ENCODE assay signal across 8 cellular contexts in genomic region chrX:135522132-135522530, GRCh38. TPM values are rescaled to one million over a fixed set of nuclear protein-coding genes. Genes with fewer than 3 reads are reported as not detected.
DNase-seq lines count a peak whose midpoint lies in the region; ATAC-seq and TF ChIP-seq lines count a peak whose summit lies in the region.

No MANE protein-coding gene starts in this region.

- H3K9me3 ChIP-seq in BLaER1 treated with 17β-estradiol and CSF1 and Interleukin-3, amounts not matched to agents 10 nM and 100 nM (replicated peaks in 1 of 11) = no peaks in the 10 kb centered on the region
- H3K9me3 ChIP-seq in Loucy (ENCODE audit: insufficient read depth, low read depth, low read length) = no peaks in the 10 kb centered on the region

- H3K9ac ChIP-seq in BLaER1 treated with 17β-estradiol and CSF1 and Interleukin-3, amounts not matched to agents 10 nM and 100 nM = peak overlapping the region; percentile 75 to 92 (median 89)
- H3K9ac ChIP-seq in Loucy (ENCODE audit: low read depth, low read length, poor library complexity, severe bottlenecking) = peak overlapping the region; percentile 95

- peaks cover 0 to 2% (median 0%) of the 10 kb centered on the region in 11 experiments; a peak in 1 of 22 replicates for H3K36me3 ChIP-seq in BLaER1 treated with 17β-estradiol and CSF1 and Interleukin-3, amounts not matched to agents 10 nM and 100 nM
- no peaks in the 10 kb centered on the region for H3K36me3 ChIP-seq in Loucy (ENCODE audit: insufficient read depth, low read length)

- peak overlapping the region; percentile 76; the same call in 1 of the 2 replicates for H2AFZ ChIP-seq in Loucy (ENCODE audit: low read length)

- H3K27me3 ChIP-seq in BLaER1 treated with 17β-estradiol and CSF1 and Interleukin-3, amounts not matched to agents 10 nM and 100 nM = peaks cover 66 to 92% (median 78%) of the 10 kb centered on the region in 11 experiments
- no peaks in the 10 kb centered on the region for H3K27me3 ChIP-seq in Loucy (ENCODE audit: insufficient read depth, low read length, poor library complexity, severe bottlenecking)

- H3K4me3 Mint-ChIP-seq in nephron = peak overlapping the region; percentile 88 to 97 (median 94)

- peaks cover 5 to 26% (median 9%) of the 10 kb centered on the region in 10 experiments; a peak in 18 of 20 replicates for H3K4me1 ChIP-seq in BLaER1 treated with 17β-estradiol and CSF1 and Interleukin-3, amounts not matched to agents 10 nM and 100 nM
- H3K4me1 ChIP-seq in Loucy (ENCODE audit: insufficient read depth, low read length, poor library complexity, severe bottlenecking) = peaks cover 22% of the 10 kb centered on the region

- intact Hi-C loops in sciatic nerve (cut with DNase I) = no loop called here

- H3K27ac ChIP-seq in BLaER1 treated with 17β-estradiol and CSF1 and Interleukin-3, amounts not matched to agents 10 nM and 100 nM = peak overlapping the region; percentile 49 to 96 (median 91); a peak in 21 of 22 replicates
- peak overlapping the region; percentile 66 to 93 for H3K27ac ChIP-seq in coronary artery

- peak overlapping the region; percentile 54 to 80 (median 72) for H3K4me3 ChIP-seq in BLaER1 treated with 17β-estradiol and CSF1 and Interleukin-3, amounts not matched to agents 10 nM and 100 nM
- H3K4me3 ChIP-seq in Loucy (ENCODE audit: low read length, poor library complexity, severe bottlenecking) (peak overlapping the region; percentile 97), coronary artery (peak overlapping the region; percentile 88)

- ATAC-seq in HG03039 (IDR thresholded peaks at IDR 0.05; ENCODE audit: unreplicated experiment) (no peak), sciatic nerve (no peak), GM18511 (IDR thresholded peaks at IDR 0.05; ENCODE audit: unreplicated experiment) (no peak)

- no peak for DNase-seq in coronary artery (ENCODE audit: low spot score)
- no peak for DNase-seq in medulla oblongata (ENCODE audit: extremely low spot score)
- DNase-seq in sciatic nerve (ENCODE audit: low spot score) = no peak

- TF ChIP-seq CTCF in Loucy (conservative IDR thresholded peaks at IDR 0.05; ENCODE audit: low read length) (no peak), coronary artery (IDR thresholded peaks at IDR 0.05) (no peak), nephron (IDR thresholded peaks at IDR 0.05; ENCODE audit: unreplicated experiment in 3 of 3) (no peak)

- H3K9me2 ChIP-seq in Loucy (replicated peaks; ENCODE audit: low read depth, low read length) = no peaks in the 10 kb centered on the region

- no peaks in the 10 kb centered on the region for H3K9me3 Mint-ChIP-seq in nephron

- H3K36me3 Mint-ChIP-seq in nephron (ENCODE audit: low read depth) = no peaks in the 10 kb centered on the region

- peaks cover 0 to 11% (median 0%) of the 10 kb centered on the region in 11 experiments; a peak in 3 of 22 replicates for H4K20me1 ChIP-seq in BLaER1 treated with 17β-estradiol and CSF1 and Interleukin-3, amounts not matched to agents 10 nM and 100 nM
- H4K20me1 ChIP-seq in Loucy (ENCODE audit: insufficient read depth, low read length, poor library complexity, severe bottlenecking) = peaks cover 31% of the 10 kb centered on the region

- no peaks in the 10 kb centered on the region for H3F3A ChIP-seq in Loucy (ENCODE audit: low read depth)

- H3K4me2 ChIP-seq in BLaER1 treated with 17β-estradiol and CSF1 and Interleukin-3, amounts not matched to agents 10 nM and 100 nM = peak overlapping the region; percentile 60 to 89 (median 74)
- peak overlapping the region; percentile 92 for H3K4me2 ChIP-seq in Loucy (ENCODE audit: low read depth, low read length, poor library complexity, severe bottlenecking)

- H3K27me3 Mint-ChIP-seq in nephron (ENCODE audit: low read depth) = no peaks in the 10 kb centered on the region

- peak overlapping the region; percentile 94 to 99 (median 95) for H3K27ac Mint-ChIP-seq in nephron

- peaks cover 51% of the 10 kb centered on the region for H3K79me2 ChIP-seq in Loucy (ENCODE audit: insufficient read depth, low read length)

- H3K4me1 Mint-ChIP-seq in nephron = peaks cover 22% of the 10 kb centered on the region

RNA-seq across cellular contexts. Expression of gene INTS6L, which starts 1.7 kb away (rescaled TPM):
- total RNA-seq in sciatic nerve = 11.8 TPM
